In genomic region chr1:25431495-25432363, GRCh38 we compare ENCODE assay signal across 8 cellular contexts. TPM values are rescaled to one million over a fixed set of nuclear protein-coding genes. Genes with fewer than 3 reads are reported as not detected.
DNase-seq lines count a peak whose midpoint lies in the region; ATAC-seq and TF ChIP-seq lines count a peak whose summit lies in the region.

No MANE protein-coding gene starts in this region.

- intact Hi-C loops in dorsolateral prefrontal cortex (cut with DNase I) (loop anchor here in 1 of 2 donors (2.0 to 10.0 kb wide), 3 partner anchors 93 to 373 kb away; partner anchors contain the start of genes SELENON and TMEM50A), mucosa of descending colon (cut with DNase I, micrococcal nuclease) (no loop called here), aorta (cut with DNase I) (loop anchor here in 1 of 2 donors (10.0 kb wide), 1 partner anchor 373 kb away; the partner anchor contains the start of gene SELENON)

- WGBS in aorta, 2 donors: 0 to 1% methylated on average over 21 to 23 of the region's 23 CpGs

- H3K79me2 ChIP-seq in OCI-LY3 (ENCODE audit: low read length): peaks cover 65% of the 10 kb centered on the region

- no peak overlapping the region for H2AFZ ChIP-seq in OCI-LY3 (ENCODE audit: low read depth, low read length)

- H3K36me3 ChIP-seq in OCI-LY3 (replicated peaks; ENCODE audit: low read depth, low read length): peaks cover 17% of the 10 kb centered on the region
- H3K36me3 ChIP-seq in mucosa of descending colon (ENCODE audit: low read depth): no peaks in the 10 kb centered on the region
- no peaks in the 10 kb centered on the region for H3K36me3 ChIP-seq in aorta (ENCODE audit: control insufficient read depth in 1 of 2, insufficient read depth in 2 of 2, low read length in 1 of 2)

- peaks cover 42% of the 10 kb centered on the region for H3K4me1 ChIP-seq in OCI-LY3 (ENCODE audit: low read length)
- H3K4me1 ChIP-seq in mucosa of descending colon (ENCODE audit: low read depth): peaks cover 19% of the 10 kb centered on the region
- peaks cover 4 to 5% of the 10 kb centered on the region in 2 donors for H3K4me1 ChIP-seq in aorta (ENCODE audit: control insufficient read depth in 1 of 2, insufficient read depth in 2 of 2, low read length in 2 of 2)

- no peaks in the 10 kb centered on the region for H3K9me3 ChIP-seq in OCI-LY3 (ENCODE audit: insufficient read depth, low read length)
- H3K9me3 ChIP-seq in mucosa of descending colon: no peaks in the 10 kb centered on the region
- no peaks in the 10 kb centered on the region for H3K9me3 ChIP-seq in aorta (ENCODE audit: control insufficient read depth, low read length)

- no peak for ATAC-seq in mucosa of descending colon
- no peak for ATAC-seq in aorta (ENCODE audit: low FRiP score)
- ATAC-seq in GM18870 (IDR thresholded peaks at IDR 0.05; ENCODE audit: unreplicated experiment): no peak
- no peak for ATAC-seq in GM21619 (IDR thresholded peaks at IDR 0.05; ENCODE audit: unreplicated experiment)

- H4K20me1 ChIP-seq in OCI-LY3 (ENCODE audit: insufficient read depth, low read length): peaks cover 6% of the 10 kb centered on the region; the same call in 1 of the 2 replicates

- TF ChIP-seq CTCF in OCI-LY3 (IDR thresholded peaks at IDR 0.05; ENCODE audit: low read depth, low read length) (no peak), dorsolateral prefrontal cortex (IDR thresholded peaks at IDR 0.05 in 54 of 56, conservative IDR thresholded peaks at IDR 0.05 in 2 of 56; ENCODE audit: low read depth in 1 of 56, partially characterized antibody in 56 of 56) (no peak), mucosa of descending colon (IDR thresholded peaks at IDR 0.05) (no peak)

- H3K9ac ChIP-seq in OCI-LY3 (ENCODE audit: low read length): peak overlapping the region; percentile 91

- H3K27ac ChIP-seq in OCI-LY3 (ENCODE audit: low read length): peak overlapping the region; percentile 95
- H3K27ac ChIP-seq in dorsolateral prefrontal cortex: peak overlapping the region in 58 of 59 donors; percentile 9 to 100 (median 96)
- H3K27ac ChIP-seq in aorta (ENCODE audit: low read depth in 1 of 2, low read length in 2 of 2): peak overlapping the region; percentile 12 to 22

- peak overlapping the region; percentile 94 for H3K4me2 ChIP-seq in OCI-LY3 (ENCODE audit: low read length)

- peak overlapping the region; percentile 97 for H3K4me3 ChIP-seq in OCI-LY3 (ENCODE audit: low read length)
- H3K4me3 ChIP-seq in dorsolateral prefrontal cortex: peak overlapping the region; percentile 66 to 100 (median 92)
- H3K4me3 ChIP-seq in mucosa of descending colon: peak overlapping the region; percentile 84
- peak overlapping the region; percentile 48 to 95 for H3K4me3 ChIP-seq in aorta (ENCODE audit: low read length in 2 of 2)

- DNase-seq in EH (ENCODE audit: low read depth) (peak; percentile 18), dorsolateral prefrontal cortex (peak in 4 of 10 donors; percentile 4 to 44 (median 11)), mucosa of descending colon (peak; percentile 29 to 60 (median 56)), aorta (peak in 1 of 2 donors; percentile 48), NCI-H345 treated with DMSO at 0.1 percent for 48 hours (lab: John Stamatoyannopoulos, UW; ENCODE audit: unreplicated experiment) (no peak)

- H3K27me3 ChIP-seq in OCI-LY3 (ENCODE audit: low read depth, low read length) (no peaks in the 10 kb centered on the region), dorsolateral prefrontal cortex (no peaks in the 10 kb centered on the region), aorta (ENCODE audit: control insufficient read depth in 1 of 2, insufficient read depth in 2 of 2, low read length in 1 of 2) (no peaks in the 10 kb centered on the region)

RNA-seq across cellular contexts. Expression of gene MACO1, which starts 1.0 kb away (rescaled TPM):
- total RNA-seq in dorsolateral prefrontal cortex: 10 to 100 TPM; 18.5 to 37.8 (median 29.8) TPM
- 10 to 100 TPM; 21.8 to 23.5 (median 22.5) TPM for total RNA-seq in mucosa of descending colon
- total RNA-seq in aorta: 10 to 100 TPM; 14.8 to 19.7 TPM
- polyA plus RNA-seq in aorta: 10 to 100 TPM in 1 of 2 donors, 1 to 10 TPM in 1; 5.0 to 12.4 TPM

RNA-seq across cellular contexts. Expression of gene RHCE, which starts 11.1 kb away (rescaled TPM):
- total RNA-seq in dorsolateral prefrontal cortex (1 to 10 TPM in 96 of 120 experiments, under 1 TPM in 24; 0.41 to 6.2 (median 1.7) TPM), mucosa of descending colon (under 1 TPM in 1 of 3 donors, not detected in 2; 0.39 TPM), aorta (under 1 TPM in 1 of 2 donors, not detected in 1; 0.69 TPM)
- polyA plus RNA-seq in aorta: not detected

Comparison
In these comparisons a context has a peak if more than half of its experiments do, and no peak if none do; other contexts are left out.
1. H3K27ac ChIP-seq: peak in every context shown above with its lines; median percentile 96 in dorsolateral prefrontal cortex; 95 in OCI-LY3; 17 in aorta.